In genomic region chr22:37309221-37310074, GRCh38 we compare ENCODE assay signal across 8 cellular contexts. TPM values are rescaled to one million over a fixed set of nuclear protein-coding genes. Genes with fewer than 3 reads are reported as not detected.
DNase-seq lines count a peak whose midpoint lies in the region; ATAC-seq and TF ChIP-seq lines count a peak whose summit lies in the region.
"Had no signal": no experiment of that assay in that cellular context is flagged by ENCODE, and none has a peak within 500 bp of the region (broad histone marks: within the 10 kb centered on the region; RNA-seq: fewer than 3 reads in every experiment).

No MANE protein-coding gene starts in this region.

- peak overlapping the region; percentile 5; the same call in 1 of the 2 replicates for H2AFZ ChIP-seq in OCI-LY7 (ENCODE audit: low read length)

- intact Hi-C loops in OCI-LY7 (cut with micrococcal nuclease; ENCODE audit: unreplicated experiment): no loop called here

- H3K9me2 ChIP-seq in OCI-LY7 (ENCODE audit: insufficient read depth, low read length): no peaks in the 10 kb centered on the region

- peak overlapping the region; percentile 27 for H3K4me3 ChIP-seq in OCI-LY7 (ENCODE audit: low read depth, low read length, poor library complexity, severe bottlenecking)

- H3K4me1 ChIP-seq in OCI-LY7 (ENCODE audit: insufficient read depth, low read length, poor library complexity, severe bottlenecking): peaks cover 54% of the 10 kb centered on the region

- peak; percentile 79 for DNase-seq in OCI-LY7 (ENCODE audit: low spot score)
- peak; percentile 30 for DNase-seq in activated gamma-delta T cell treated with anti-CD3 and anti-CD28 coated beads, Interleukin-2, amount 50 U/mL, for 16 hours (ENCODE audit: low read depth)
- peak; percentile 32 for DNase-seq in stimulated activated CD4-positive, alpha-beta T cell treated with anti-CD3 and anti-CD28 coated beads, Interleukin-4, amount 100 ng/mL, for 24 hours
- no peak for DNase-seq in mesothelial cell of epicardium (ENCODE audit: low spot score in 2 of 2, unreplicated experiment in 2 of 2)
- no peak for DNase-seq in cerebellum (ENCODE audit: low spot score)
- DNase-seq: foreskin fibroblast had no signal

- peaks cover 2% of the 10 kb centered on the region for H3K27me3 Mint-ChIP-seq in mesothelial cell of epicardium (ENCODE audit: low read depth)

- no TSS peak for BruUV-seq in OCI-LY7 (replicated peaks; lab: Mats Ljungman, UMichigan)

- ATAC-seq in GM19043 (IDR thresholded peaks at IDR 0.05; ENCODE audit: low read depth, unreplicated experiment) (peak; percentile 51), GM18907 (IDR thresholded peaks at IDR 0.05; ENCODE audit: unreplicated experiment) (no peak)

- TF ChIP-seq CTCF in OCI-LY7 (conservative IDR thresholded peaks at IDR 0.05; ENCODE audit: low read length): no peak
- TF ChIP-seq CTCF in mesothelial cell of epicardium (IDR thresholded peaks at IDR 0.05; ENCODE audit: unreplicated experiment): no peak

- no peaks in the 10 kb centered on the region for H3K9me3 Mint-ChIP-seq in mesothelial cell of epicardium

- POLR2A ChIA-PET in OCI-LY7 (lab: Charles Lee): interaction anchor here (0.5 to 1.6 kb wide), 4 partner anchors 10 to 42 kb away, joined by 4 to 7 read pairs (median 4); no protein-coding TSS in a partner anchor

- peaks cover 28% of the 10 kb centered on the region for H3K4me1 Mint-ChIP-seq in mesothelial cell of epicardium

- no peaks in the 10 kb centered on the region for H3K9me3 ChIP-seq in OCI-LY7 (ENCODE audit: low read length)

- peak overlapping the region; percentile 71 for H3K27ac ChIP-seq in OCI-LY7 (ENCODE audit: low read depth, low read length, poor library complexity, severe bottlenecking)

- no peak overlapping the region for H3K4me3 Mint-ChIP-seq in mesothelial cell of epicardium

- H3K36me3 ChIP-seq in OCI-LY7 (ENCODE audit: insufficient read depth, low read length): peaks cover 8% of the 10 kb centered on the region; the same call in 1 of the 2 replicates

- no peaks in the 10 kb centered on the region for H4K20me1 ChIP-seq in OCI-LY7 (ENCODE audit: insufficient read depth, low read length)

- no peak overlapping the region for H3K27ac Mint-ChIP-seq in mesothelial cell of epicardium

- CTCF ChIA-PET in OCI-LY7 (lab: Charles Lee; ENCODE audit: unreplicated experiment): interaction anchor here (2.5 kb wide), 1 partner anchor 49 kb away, joined by 9 read pairs; no protein-coding TSS in a partner anchor

- H3K79me2 ChIP-seq in OCI-LY7 (ENCODE audit: insufficient read depth, low read depth, low read length): no peaks in the 10 kb centered on the region

- H3K4me2 ChIP-seq in OCI-LY7 (ENCODE audit: low read length): peak overlapping the region; percentile 72

- H3K36me3 Mint-ChIP-seq in mesothelial cell of epicardium: no peaks in the 10 kb centered on the region

RNA-seq across cellular contexts. Expression of gene CYTH4, which starts 27.1 kb away (rescaled TPM):
- total RNA-seq in OCI-LY7 (2014; rRNA removed; shearing (Covaris generic)): 20.6 and 35.0 TPM in 2 replicates
- 24.8 and 28.1 TPM in 2 replicates for total RNA-seq in OCI-LY7 (2022)
- total RNA-seq in mesothelial cell of epicardium: 0.11 TPM in 1 of 3 replicates, not detected in the others
- 3.9 TPM for total RNA-seq in cerebellum

Comparison
In these comparisons a context has a peak if more than half of its experiments do, and no peak if none do; other contexts are left out.
1. DNase-seq: peak in OCI-LY7 (single experiment), activated gamma-delta T cell treated with anti-CD3 and anti-CD28 coated beads, Interleukin-2, amount 50 U/mL, for 16 hours (single experiment) and stimulated activated CD4-positive, alpha-beta T cell treated with anti-CD3 and anti-CD28 coated beads, Interleukin-4, amount 100 ng/mL, for 24 hours (single experiment); none in mesothelial cell of epicardium (0 of 2) and cerebellum (single experiment).